ENCODE assay signal across 20 cellular contexts in the genomic region with DNA sequence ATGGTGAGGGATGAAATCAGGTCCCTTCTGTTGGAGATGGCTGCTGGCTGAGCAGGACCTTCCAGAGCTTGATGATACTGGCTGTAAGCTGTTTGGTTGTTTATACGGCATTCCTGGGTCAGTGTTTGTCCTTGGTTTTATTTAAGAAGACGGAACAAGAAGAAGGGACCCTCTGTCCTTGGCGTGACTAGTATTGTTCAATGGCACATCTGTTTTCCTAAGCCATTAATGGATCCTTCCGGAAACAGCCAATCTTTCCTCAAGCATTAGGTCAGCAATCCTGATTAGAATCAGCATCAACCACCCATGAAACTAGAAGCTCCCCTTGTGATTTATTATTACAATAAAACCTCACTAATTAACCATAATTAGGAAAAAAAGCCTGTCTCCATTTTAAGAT.
DNase-seq lines count a peak whose midpoint lies in the region; ATAC-seq and TF ChIP-seq lines count a peak whose summit lies in the region.
"Had no signal": no experiment of that assay in that cellular context is flagged by ENCODE, and none has a peak within 500 bp of the region (broad histone marks: within the 10 kb centered on the region; RNA-seq: fewer than 3 reads in every experiment).

No MANE protein-coding gene starts in this region.

- H3K36me3 ChIP-seq in left ventricle myocardium inferior: no peaks in the 10 kb centered on the region
- H3K36me3 ChIP-seq in subcutaneous abdominal adipose tissue (ENCODE audit: control insufficient read depth in 5 of 5, insufficient read depth in 5 of 5, low read length in 5 of 5): no peaks in the 10 kb centered on the region

- no peaks in the 10 kb centered on the region for H3K27me3 Mint-ChIP-seq in neural crest cell (ENCODE audit: low read depth)
- H3K27me3 Mint-ChIP-seq in activated naive CD4-positive, alpha-beta T cell treated with anti-CD3 and anti-CD28 coated beads for 36 hours (ENCODE audit: low read depth): no peaks in the 10 kb centered on the region
- H3K27me3 Mint-ChIP-seq: CD4-positive, alpha-beta T cell had no signal

- H3K4me3 Mint-ChIP-seq in neural crest cell: no peak overlapping the region
- no peak overlapping the region for H3K4me3 Mint-ChIP-seq in activated naive CD4-positive, alpha-beta T cell treated with anti-CD3 and anti-CD28 coated beads for 36 hours
- H3K4me3 Mint-ChIP-seq: CD4-positive, alpha-beta T cell; GM23338; HFFc6 had no signal

- no peak for ATAC-seq in GM19324 (IDR thresholded peaks at IDR 0.05; ENCODE audit: low FRiP score, unreplicated experiment)
- ATAC-seq: A549, GM23338 had no signal

- no peaks in the 10 kb centered on the region for H3K27me3 ChIP-seq in left ventricle myocardium inferior (ENCODE audit: low read depth)
- H3K27me3 ChIP-seq in subcutaneous abdominal adipose tissue (ENCODE audit: control insufficient read depth in 5 of 5, insufficient read depth in 4 of 5, low read length in 5 of 5): no peaks in the 10 kb centered on the region

- peaks cover 2% of the 10 kb centered on the region for H3K9me3 Mint-ChIP-seq in neural crest cell
- no peaks in the 10 kb centered on the region for H3K9me3 Mint-ChIP-seq in activated naive CD4-positive, alpha-beta T cell treated with anti-CD3 and anti-CD28 coated beads for 36 hours
- H3K9me3 Mint-ChIP-seq: CD4-positive, alpha-beta T cell; GM23338 had no signal

- no peaks in the 10 kb centered on the region for H3K9me3 ChIP-seq in left ventricle myocardium inferior (replicated peaks)
- no peaks in the 10 kb centered on the region for H3K9me3 ChIP-seq in subcutaneous abdominal adipose tissue (ENCODE audit: control insufficient read depth in 5 of 5, low read length in 5 of 5)
- H3K9me3 ChIP-seq: A549, Caco-2 had no signal

- H3K27ac Mint-ChIP-seq in neural crest cell (ENCODE audit: unreplicated experiment): peak overlapping the region; percentile 74
- no peak overlapping the region for H3K27ac Mint-ChIP-seq in activated naive CD4-positive, alpha-beta T cell treated with anti-CD3 and anti-CD28 coated beads for 36 hours
- H3K27ac Mint-ChIP-seq: CD4-positive, alpha-beta T cell; GM23338; HFFc6 had no signal

- no peaks in the 10 kb centered on the region for H3K36me3 Mint-ChIP-seq in neural crest cell (ENCODE audit: low read depth)
- H3K36me3 Mint-ChIP-seq in activated naive CD4-positive, alpha-beta T cell treated with anti-CD3 and anti-CD28 coated beads for 36 hours (ENCODE audit: low read depth): no peaks in the 10 kb centered on the region

- H3K9ac ChIP-seq in subcutaneous abdominal adipose tissue (ENCODE audit: low read length in 5 of 5): no peak overlapping the region

- peaks cover 5% of the 10 kb centered on the region for H3K4me1 Mint-ChIP-seq in neural crest cell
- no peaks in the 10 kb centered on the region for H3K4me1 Mint-ChIP-seq in activated naive CD4-positive, alpha-beta T cell treated with anti-CD3 and anti-CD28 coated beads for 36 hours (ENCODE audit: low read depth)

- H3K27ac ChIP-seq in left ventricle myocardium inferior (replicated peaks) (peak overlapping the region; percentile 65), subcutaneous abdominal adipose tissue (ENCODE audit: low read depth, low read length) (peak overlapping the region; percentile 64)
- H3K27ac ChIP-seq: 22Rv1, A549, C4-2B, HL-60 had no signal

- CTCF ChIA-PET in activated naive CD4-positive, alpha-beta T cell treated with anti-CD3 and anti-CD28 coated beads for 36 hours (lab: Charles Lee): no interaction called here

- DNase-seq in left ventricle myocardium inferior: no peak
- DNase-seq in cardiac septum (ENCODE audit: low spot score): no peak
- DNase-seq in neural crest cell (ENCODE audit: low read depth, low spot score): no peak
- no peak for DNase-seq in activated naive CD4-positive, alpha-beta T cell treated with anti-CD3 and anti-CD28 coated beads for 36 hours
- DNase-seq in NCI-H524 treated with DMSO at 0.1 percent for 48 hours (lab: John Stamatoyannopoulos, UW): no peak
- DNase-seq: AML-193; Caco-2; CD4-positive, alpha-beta T cell; DMS153; DMS79; GDM1; HCEC 1CT; HFFc6 had no signal

- H3K4me1 ChIP-seq in left ventricle myocardium inferior: no peaks in the 10 kb centered on the region
- peaks cover 0 to 25% (median 0%) of the 10 kb centered on the region in 5 donors for H3K4me1 ChIP-seq in subcutaneous abdominal adipose tissue (ENCODE audit: control insufficient read depth in 5 of 5, insufficient read depth in 5 of 5, low read length in 5 of 5)
- H3K4me1 ChIP-seq: A549, Caco-2 had no signal

- no peak overlapping the region for H3K4me3 ChIP-seq in left ventricle myocardium inferior
- no peak overlapping the region for H3K4me3 ChIP-seq in subcutaneous abdominal adipose tissue (ENCODE audit: low read depth in 1 of 5, low read length in 5 of 5)
- H3K4me3 ChIP-seq: A549, GM23338 had no signal

- intact Hi-C loops in left ventricle myocardium inferior (cut with micrococcal nuclease): no loop called here
- intact Hi-C loops in cardiac septum (cut with DNase I): no loop called here
- intact Hi-C loops in activated naive CD4-positive, alpha-beta T cell treated with anti-CD3 and anti-CD28 coated beads for 36 hours (cut with micrococcal nuclease): no loop called here

- TF ChIP-seq CTCF in left ventricle myocardium inferior (IDR thresholded peaks at IDR 0.05; ENCODE audit: borderline replicate concordance): no peak
- TF ChIP-seq CTCF in neural crest cell (conservative IDR thresholded peaks at IDR 0.05): no peak
